In genomic region chr2:73292906-73293533, GRCh38 we compare ENCODE assay signal across 8 cellular contexts. TPM values are rescaled to one million over a fixed set of nuclear protein-coding genes. Genes with fewer than 3 reads are reported as not detected.
DNase-seq lines count a peak whose midpoint lies in the region; ATAC-seq and TF ChIP-seq lines count a peak whose summit lies in the region.

No MANE protein-coding gene starts in this region.

- WGBS in thyroid gland, 2 donors: 6 to 9% methylated on average over 12 to 18 of the region's 64 CpGs

- intact Hi-C loops in thyroid gland (cut with DNase I): no loop called here

- H3K4me1 ChIP-seq in thyroid gland: peaks cover 0 to 16% of the 10 kb centered on the region in 2 donors

- no peaks in the 10 kb centered on the region for H3K36me3 Mint-ChIP-seq in activated naive CD4-positive, alpha-beta T cell treated with anti-CD3 and anti-CD28 coated beads, Interleukin-2, amount 50 U/mL, for 24 hours

- no peak for TF ChIP-seq POLR2A in thyroid gland (IDR thresholded peaks at IDR 0.05)

- no peaks in the 10 kb centered on the region for H3K9me3 Mint-ChIP-seq in activated naive CD4-positive, alpha-beta T cell treated with anti-CD3 and anti-CD28 coated beads, Interleukin-2, amount 50 U/mL, for 24 hours

- no peak for TF ChIP-seq CTCF in thyroid gland (IDR thresholded peaks at IDR 0.05)

- peaks cover 13% of the 10 kb centered on the region for H3K4me1 Mint-ChIP-seq in activated naive CD4-positive, alpha-beta T cell treated with anti-CD3 and anti-CD28 coated beads, Interleukin-2, amount 50 U/mL, for 24 hours

- peaks cover 34% of the 10 kb centered on the region for H3K27me3 Mint-ChIP-seq in activated naive CD4-positive, alpha-beta T cell treated with anti-CD3 and anti-CD28 coated beads, Interleukin-2, amount 50 U/mL, for 24 hours

- H3K9me3 ChIP-seq in thyroid gland: no peaks in the 10 kb centered on the region

- H3K4me3 ChIP-seq in thyroid gland (replicated peaks in 1 of 3): peak overlapping the region in 2 of 3 donors; percentile 9 to 26

- peak; percentile 2 for ATAC-seq in HG03103 (IDR thresholded peaks at IDR 0.05; ENCODE audit: low read depth, unreplicated experiment)

- no peaks in the 10 kb centered on the region for H3K36me3 ChIP-seq in thyroid gland

- DNase-seq in DMS53 (lab: John Stamatoyannopoulos, UW) (peak; percentile 78), islet precursor cell (peak; percentile 55), thyroid gland (no peak), HuH-7 (ENCODE audit: low spot score) (no peak), cerebellar cortex (ENCODE audit: low spot score) (no peak)
- no peak for DNase-seq in effector CD4-positive, alpha-beta T cell

- no peak overlapping the region for H3K27ac ChIP-seq in thyroid gland

- peaks cover 36% of the 10 kb centered on the region for H3K27me3 ChIP-seq in thyroid gland

- H3K4me3 Mint-ChIP-seq in activated naive CD4-positive, alpha-beta T cell treated with anti-CD3 and anti-CD28 coated beads, Interleukin-2, amount 50 U/mL, for 24 hours: peak overlapping the region; percentile 81

- H3K27ac Mint-ChIP-seq in activated naive CD4-positive, alpha-beta T cell treated with anti-CD3 and anti-CD28 coated beads, Interleukin-2, amount 50 U/mL, for 24 hours: peak overlapping the region; percentile 30

RNA-seq across cellular contexts. Expression of gene EGR4, which starts 0.3 kb away (rescaled TPM):
- total RNA-seq in thyroid gland: not detected

RNA-seq across cellular contexts. Expression of gene FBXO41, which starts 8.7 kb away (rescaled TPM):
- 1 to 10 TPM in 2 of 4 donors, under 1 TPM in 2; 0.79 to 3.8 (median 1.3) TPM for total RNA-seq in thyroid gland

RNA-seq across cellular contexts. Expression of gene CCT7, which starts 58.9 kb away (rescaled TPM):
- total RNA-seq in thyroid gland: 100 to 1,000 TPM; 160 to 205 (median 189) TPM

RNA-seq across cellular contexts. Expression of gene PRADC1, which starts 60.0 kb away (rescaled TPM):
- total RNA-seq in thyroid gland: 10 to 100 TPM; 14.3 to 65.2 (median 33.2) TPM

Comparison
In these comparisons a context has a peak if more than half of its experiments do, and no peak if none do; other contexts are left out.
1. DNase-seq: peak in DMS53 (single experiment) and islet precursor cell (single experiment); none in thyroid gland (0 of 2), HuH-7 (single experiment), cerebellar cortex (single experiment) and effector CD4-positive, alpha-beta T cell (single experiment).